1 cellular context compared by ENCODE assay signal in genomic region chr5:141326088-141326854, GRCh38.
A peak's percentile ranks its signal among the peaks of the same experiment; 100 is the strongest.
TF ChIP-seq lines count a peak whose summit lies in the region.

No MANE protein-coding gene starts in this region.

TF ChIP-seq in K562, 482 proteins besides CTCF, POLR2A, EP300 and RAD21 (continued from another document):
- TF ChIP-seq E2F6 (IDR thresholded peaks at IDR 0.05; ENCODE audit: borderline replicate concordance in 1 of 2, extremely low read depth in 1 of 2, insufficient read depth in 1 of 2, insufficient read length in 1 of 2, low read depth in 1 of 2, low read length in 1 of 2, poor library complexity in 1 of 2, severe bottlenecking in 1 of 2) (peak; percentile 71 to 91), ZNF316 (IDR thresholded peaks at IDR 0.05) (peak; percentile 53), KDM4B (IDR thresholded peaks at IDR 0.05; ENCODE audit: borderline replicate concordance in 2 of 2, low read depth in 1 of 2) (no peak), PHF20 (IDR thresholded peaks at IDR 0.05; ENCODE audit: partially characterized antibody) (no peak), RNF2 (IDR thresholded peaks at IDR 0.05) (no peak), ZFX (CRISPR knock-in tag; IDR thresholded peaks at IDR 0.05) (no peak), HINFP (tag; conservative IDR thresholded peaks at IDR 0.05; ENCODE audit: low read depth) (no peak), HDAC6 (IDR thresholded peaks at IDR 0.05; ENCODE audit: low read depth, low read length) (no peak), HDAC3 (IDR thresholded peaks at IDR 0.05; ENCODE audit: borderline replicate concordance, partially characterized antibody) (no peak), ZNF766 (CRISPR knock-in tag; conservative IDR thresholded peaks at IDR 0.05) (0 out of 2 replicates have a peak, but pooled peaks have one; percentile 29), KLF16 (IDR thresholded peaks at IDR 0.05) (no peak), SRSF1 (IDR thresholded peaks at IDR 0.05; ENCODE audit: low read depth, low read length) (no peak), SNRNP70 (optimal IDR thresholded peaks at IDR 0.05; ENCODE audit: low read depth, low read length) (no peak), ZNF79 (CRISPR knock-in tag; IDR thresholded peaks at IDR 0.05; ENCODE audit: low read depth) (no peak), ARHGAP35 (IDR thresholded peaks at IDR 0.05; ENCODE audit: partially characterized antibody) (no peak), ZNF449 (CRISPR knock-in tag; IDR thresholded peaks at IDR 0.05) (no peak), DACH1 (IDR thresholded peaks at IDR 0.05; ENCODE audit: partially characterized antibody) (no peak), PKNOX1 (IDR thresholded peaks at IDR 0.05) (peak; percentile 55), E2F5 (CRISPR knock-in tag; IDR thresholded peaks at IDR 0.05) (no peak), TRIM28 (IDR thresholded peaks at IDR 0.05) (0 out of 2 replicates have a peak, but pooled peaks have one; percentile 31), RBFOX2 (IDR thresholded peaks at IDR 0.05; ENCODE audit: low read depth, low read length) (0 out of 2 replicates have a peak, but pooled peaks have one; percentile 33)
